ENCODE assay signal across 31 cellular contexts in genomic region chr21:39552856-39553255, GRCh38. TPM values are rescaled to one million over a fixed set of nuclear protein-coding genes. Genes with fewer than 3 reads are reported as not detected.
"Had no signal": no experiment of that assay in that cellular context is flagged by ENCODE, and none has a peak within 500 bp of the region (broad histone marks: within the 10 kb centered on the region; RNA-seq: fewer than 3 reads in every experiment).

No MANE protein-coding gene starts in this region.

- H3K9me3 ChIP-seq: colonic mucosa, esophagus muscularis mucosa, esophagus squamous epithelium, gastrocnemius medialis, gastroesophageal sphincter had no signal

- H3K27ac ChIP-seq: colonic mucosa, coronary artery, dorsolateral prefrontal cortex, epithelial cell of prostate, esophagus muscularis mucosa, esophagus squamous epithelium, foreskin keratinocyte, gastrocnemius medialis, gastroesophageal sphincter, heart left ventricle, heart right ventricle had no signal

- H3K27me3 ChIP-seq: colonic mucosa, dorsolateral prefrontal cortex, esophagus muscularis mucosa, esophagus squamous epithelium, foreskin keratinocyte, gastrocnemius medialis, gastroesophageal sphincter, heart left ventricle, heart right ventricle had no signal

- H3K27ac Mint-ChIP-seq: dendritic cell treated with granulocyte-macrophage colony-stimulating factor and Interleukin-4, amounts not matched to agents 40 ng/mL and 50 ng/mL, for 4 days; effector memory CD8-positive, alpha-beta T cell; endodermal cell had no signal

- H3K4me3 ChIP-seq: colonic mucosa, coronary artery, dorsolateral prefrontal cortex, esophagus muscularis mucosa, esophagus squamous epithelium, gastrocnemius medialis, gastroesophageal sphincter, heart left ventricle, heart right ventricle had no signal

- H3K36me3 ChIP-seq: colonic mucosa, esophagus muscularis mucosa, esophagus squamous epithelium, gastrocnemius medialis, gastroesophageal sphincter, heart left ventricle, heart right ventricle had no signal

- H3K4me1 ChIP-seq: colonic mucosa, esophagus squamous epithelium, foreskin keratinocyte, gastrocnemius medialis, gastroesophageal sphincter had no signal

- H3K9me3 Mint-ChIP-seq: effector memory CD8-positive, alpha-beta T cell had no signal

- DNase-seq: colonic mucosa; cortex of kidney; dermis blood vessel endothelial cell; dorsolateral prefrontal cortex; effector CD4-positive, alpha-beta T cell; effector CD8-positive, alpha-beta T cell; effector memory CD4-positive, alpha-beta T cell; effector memory CD8-positive, alpha-beta T cell; endodermal cell; erythroblast; esophagus squamous epithelium; foreskin fibroblast; foreskin keratinocyte; foreskin melanocyte; gastrocnemius medialis; glutamatergic neuron; head of caudate nucleus; heart left ventricle; heart right ventricle had no signal

- H3K4me1 Mint-ChIP-seq: endodermal cell had no signal

- FAIRE-seq: endometrium, endothelial cell of umbilical vein, frontal cortex had no signal

- ATAC-seq: effector memory CD8-positive, alpha-beta T cell; esophagus mucosa; foreskin keratinocyte; gastrocnemius medialis; gastroesophageal sphincter; heart left ventricle had no signal

- H3K4me3 Mint-ChIP-seq: dendritic cell treated with granulocyte-macrophage colony-stimulating factor and Interleukin-4, amounts not matched to agents 40 ng/mL and 50 ng/mL, for 4 days; effector memory CD8-positive, alpha-beta T cell; endodermal cell had no signal

RNA-seq across cellular contexts. Expression of gene B3GALT5, which starts 59.9 kb away (rescaled TPM):
- total RNA-seq: chondrocyte, dermis microvascular lymphatic vessel endothelial cell, endothelial cell of umbilical vein, fibroblast of villous mesenchyme, foreskin keratinocyte had no signal
- polyA plus RNA-seq: foreskin keratinocyte had no signal
